ENCODE assay signal across 26 cellular contexts in the genomic region with DNA sequence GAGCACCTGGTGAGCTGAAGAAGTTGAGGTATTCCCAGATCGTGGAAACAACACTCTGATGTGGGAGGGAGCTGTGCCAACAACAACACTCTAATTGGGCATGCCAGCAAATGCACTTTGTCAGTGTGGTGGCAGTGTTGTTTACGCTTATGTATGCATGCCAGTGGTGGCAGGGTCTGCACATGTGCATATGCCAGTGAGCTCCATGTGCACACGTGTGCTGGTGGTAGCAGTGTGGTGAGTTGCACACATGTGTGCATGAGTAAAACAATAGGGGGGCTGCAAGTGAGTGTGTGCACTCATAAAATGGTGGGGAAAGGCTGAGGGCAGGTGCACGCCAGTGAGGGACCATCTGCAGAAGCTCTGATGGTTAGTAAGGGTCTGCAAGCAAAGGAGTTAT.
A peak's percentile ranks its signal among the peaks of the same experiment; 100 is the strongest.
DNase-seq lines count a peak whose midpoint lies in the region; ATAC-seq, FAIRE-seq and TF ChIP-seq lines count a peak whose summit lies in the region.
"Had no signal": no experiment of that assay in that cellular context is flagged by ENCODE, and none has a peak within 500 bp of the region (broad histone marks: within the 10 kb centered on the region; RNA-seq: fewer than 3 reads in every experiment).

No MANE protein-coding gene starts in this region.

- no peaks in the 10 kb centered on the region for H3K79me2 ChIP-seq in HepG2 (ENCODE audit: insufficient read depth, low read length)
- no peaks in the 10 kb centered on the region for H3K79me2 ChIP-seq in H1 (ENCODE audit: control insufficient read depth in 1 of 2, insufficient read depth in 2 of 2, low read length in 2 of 2)

- H3K9me3 Mint-ChIP-seq in activated T-cell treated with anti-CD3 and anti-CD28 coated beads, Interleukin-2, amount 50 U/mL, for 24 hours = peaks cover 17% of the 10 kb centered on the region

- POLR2A ChIA-PET in HepG2 (lab: Yijun Ruan, JAX) (no interaction called here), H1 (lab: Charles Lee; ENCODE audit: partially characterized antibody) (no interaction called here)

- H3K27ac Mint-ChIP-seq in activated T-cell treated with anti-CD3 and anti-CD28 coated beads, Interleukin-2, amount 50 U/mL, for 24 hours = no peak overlapping the region
- H3K27ac Mint-ChIP-seq: B cell; CD4-positive, alpha-beta T cell; CD8-positive, alpha-beta T cell had no signal

- H3K27ac ChIP-seq in HepG2 (ENCODE audit: extremely low read length, insufficient read depth, low read length) = no peak overlapping the region
- H3K27ac ChIP-seq in right lobe of liver = no peak overlapping the region
- H3K27ac ChIP-seq in H1 (ENCODE audit: low read depth, low read length) = no peak overlapping the region
- H3K27ac ChIP-seq in skeletal muscle tissue (ENCODE audit: low read depth, low read length) = no peak overlapping the region
- H3K27ac ChIP-seq: 22Rv1; A549; BLaER1 treated with 17β-estradiol and CSF1 and Interleukin-3, amounts not matched to agents 10 nM and 100 nM; C4-2B had no signal

- no peak overlapping the region for H2BK5ac ChIP-seq in H1 (ENCODE audit: low read depth, low read length)

- in situ Hi-C loops in HepG2 (cut with HindIII; ENCODE audit: extremely low pct_ligation_motif_present, low pct_unique_long_range_greater_than_20kb) = no loop called here

- no peaks in the 10 kb centered on the region for H3K79me1 ChIP-seq in H1 (ENCODE audit: low read depth, low read length)

- no peak overlapping the region for H4K5ac ChIP-seq in H1 (ENCODE audit: insufficient read length, low read depth, low read length)

- H3K4me1 ChIP-seq in HepG2 (ENCODE audit: insufficient read depth, low read length) = no peaks in the 10 kb centered on the region
- no peaks in the 10 kb centered on the region for H3K4me1 ChIP-seq in right lobe of liver
- no peaks in the 10 kb centered on the region for H3K4me1 ChIP-seq in H1 (replicated peaks in 1 of 4; ENCODE audit: control insufficient read depth in 3 of 4, insufficient read depth in 4 of 4, low read length in 3 of 4)
- no peaks in the 10 kb centered on the region for H3K4me1 ChIP-seq in skeletal muscle tissue (ENCODE audit: control insufficient read depth in 3 of 3, insufficient read depth in 3 of 3, low read length in 3 of 3)
- H3K4me1 ChIP-seq: A549; BLaER1 treated with 17β-estradiol and CSF1 and Interleukin-3, amounts not matched to agents 10 nM and 100 nM; Caco-2 had no signal

- no peaks in the 10 kb centered on the region for H3K36me3 Mint-ChIP-seq in activated T-cell treated with anti-CD3 and anti-CD28 coated beads, Interleukin-2, amount 50 U/mL, for 24 hours (ENCODE audit: low read depth)
- H3K36me3 Mint-ChIP-seq: CD8-positive, alpha-beta T cell had no signal

- CTCF ChIA-PET in HepG2 (lab: Yijun Ruan, JAX; ENCODE audit: low intra/inter-chr PET ratio, low total read pairs) = no interaction called here
- CTCF ChIA-PET in H1 (lab: Charles Lee; ENCODE audit: partially characterized antibody) = interaction anchor here (0.8 to 1.2 kb wide), 3 partner anchors 8 to 124 kb away, joined by 3 to 4 read pairs (median 4); no protein-coding TSS in a partner anchor

- H2AK5ac ChIP-seq in H1 (ENCODE audit: low read depth, low read length) = no peak overlapping the region

- H2BK12ac ChIP-seq in H1 (ENCODE audit: low read depth, low read length) = no peak overlapping the region; the same call in 1 of the 2 replicates

- DNase-seq in HepG2 (ENCODE audit: low spot score) = no peak
- DNase-seq in right lobe of liver = no peak
- no peak for DNase-seq in H1 (ENCODE audit: low read depth in 1 of 2, low spot score in 2 of 2)
- no peak for DNase-seq in activated T-cell treated with anti-CD3 and anti-CD28 coated beads, Interleukin-2, amount 50 U/mL, for 24 hours
- DNase-seq: AML-193; Caco-2; Calu3; CD4-positive, alpha-beta T cell; CD8-positive, alpha-beta T cell; DMS 273 treated with DMSO at 0.1 percent for 48 hours; DMS153; DMS53; DMS79; DND-41; EL; GDM1 had no signal

- no peak overlapping the region for H3K4me3 Mint-ChIP-seq in activated T-cell treated with anti-CD3 and anti-CD28 coated beads, Interleukin-2, amount 50 U/mL, for 24 hours
- H3K4me3 Mint-ChIP-seq: B cell; CD4-positive, alpha-beta T cell; CD8-positive, alpha-beta T cell had no signal

- no peak overlapping the region for H4K91ac ChIP-seq in H1 (replicated peaks; ENCODE audit: insufficient read length, low read length)

- H3K4me2 ChIP-seq in HepG2 (ENCODE audit: low read depth, low read length) = no peak overlapping the region
- H3K4me2 ChIP-seq in H1 (ENCODE audit: insufficient read depth in 1 of 2, low read depth in 2 of 2, low read length in 2 of 2) = no peak overlapping the region
- H3K4me2 ChIP-seq: A549; BLaER1 treated with 17β-estradiol and CSF1 and Interleukin-3, amounts not matched to agents 10 nM and 100 nM had no signal

- no peaks in the 10 kb centered on the region for H3K23me2 ChIP-seq in H1 (ENCODE audit: low read depth, low read length)

- H2BK120ac ChIP-seq in H1 (replicated peaks; ENCODE audit: low read depth, low read length) = no peak overlapping the region

- no peaks in the 10 kb centered on the region for H4K20me1 ChIP-seq in HepG2 (ENCODE audit: insufficient read depth, low read length)
- H4K20me1 ChIP-seq in H1 (replicated peaks in 1 of 2; ENCODE audit: control insufficient read depth in 1 of 2, insufficient read depth in 2 of 2, low read length in 2 of 2) = no peaks in the 10 kb centered on the region
- H4K20me1 ChIP-seq: BLaER1 treated with 17β-estradiol and CSF1 and Interleukin-3, amounts not matched to agents 10 nM and 100 nM had no signal

- intact Hi-C loops in HepG2 (cut with micrococcal nuclease; ENCODE audit: unreplicated experiment) (no loop called here), right lobe of liver (cut with DNase I) (no loop called here)

- TF ChIP-seq RAD21 in HepG2 (CRISPR knock-in tag; IDR thresholded peaks at IDR 0.05) (no peak), H1 (IDR thresholded peaks at IDR 0.05 in 1 of 2, conservative IDR thresholded peaks at IDR 0.05 in 1 of 2; ENCODE audit: low read depth in 2 of 2, low read length in 2 of 2) (no peak)

- no peak overlapping the region for H2BK20ac ChIP-seq in H1 (ENCODE audit: low read length)

- TF ChIP-seq POLR2A in HepG2 (IDR thresholded peaks at IDR 0.05; ENCODE audit: insufficient read depth in 1 of 2, low read depth in 2 of 2, low read length in 2 of 2) = no peak
- no peak for TF ChIP-seq POLR2A in right lobe of liver (IDR thresholded peaks at IDR 0.05)
- no peak for TF ChIP-seq POLR2A in H1 (IDR thresholded peaks at IDR 0.05; ENCODE audit: control extremely low read depth in 1 of 2, low read depth in 2 of 2, low read length in 2 of 2)

- TF ChIP-seq EP300 in HepG2 (IDR thresholded peaks at IDR 0.05; ENCODE audit: low read depth in 2 of 2, low read length in 2 of 2) (no peak), HepG2 (CRISPR knock-in tag; IDR thresholded peaks at IDR 0.05; ENCODE audit: borderline replicate concordance) (no peak), H1 (IDR thresholded peaks at IDR 0.05; ENCODE audit: borderline replicate concordance in 1 of 2, low read depth in 2 of 2, low read length in 2 of 2) (no peak)

- no peak overlapping the region for H4K8ac ChIP-seq in H1 (ENCODE audit: extremely low read depth, insufficient read depth, low read length)

- no peaks in the 10 kb centered on the region for H3K36me3 ChIP-seq in HepG2 (replicated peaks in 1 of 2; ENCODE audit: control insufficient read depth in 1 of 2, insufficient read depth in 2 of 2, low read length in 2 of 2)
- H3K36me3 ChIP-seq in right lobe of liver = no peaks in the 10 kb centered on the region
- H3K36me3 ChIP-seq in H1 (ENCODE audit: control insufficient read depth in 2 of 4, insufficient read depth in 4 of 4, low read length in 3 of 4) = no peaks in the 10 kb centered on the region
- no peaks in the 10 kb centered on the region for H3K36me3 ChIP-seq in skeletal muscle tissue (ENCODE audit: control insufficient read depth in 3 of 3, insufficient read depth in 3 of 3, low read length in 3 of 3)
- H3K36me3 ChIP-seq: BLaER1 treated with 17β-estradiol and CSF1 and Interleukin-3, amounts not matched to agents 10 nM and 100 nM had no signal

- H3K23ac ChIP-seq in H1 (ENCODE audit: insufficient read length) = no peak overlapping the region

- no peak overlapping the region for H3K14ac ChIP-seq in H1 (ENCODE audit: insufficient read length)

- H2AFZ ChIP-seq in HepG2 (ENCODE audit: low read length) (no peak overlapping the region), H1 (ENCODE audit: low read length) (no peak overlapping the region; the same call in 1 of the 2 replicates)

- no peak overlapping the region for H3K56ac ChIP-seq in H1 (replicated peaks; ENCODE audit: insufficient read length, low read depth, low read length)

- H3K4me1 Mint-ChIP-seq in activated T-cell treated with anti-CD3 and anti-CD28 coated beads, Interleukin-2, amount 50 U/mL, for 24 hours (ENCODE audit: low read depth) = no peaks in the 10 kb centered on the region
- H3K4me1 Mint-ChIP-seq: B cell had no signal

- FAIRE-seq in HepG2 (lab: Jason Lieb, UNC) (no peak), H1 (lab: Jason Lieb, UNC) (no peak)
- FAIRE-seq: A549, GM12878, GM12892, GM18507 had no signal

- H3K9me3 ChIP-seq in HepG2 (ENCODE audit: low read length) = peaks cover 82% of the 10 kb centered on the region
- peaks cover 0 to 6% (median 0%) of the 10 kb centered on the region in 4 donors for H3K9me3 ChIP-seq in right lobe of liver
- H3K9me3 ChIP-seq in H1 (ENCODE audit: insufficient read depth in 2 of 2, low read depth in 1 of 2, low read length in 1 of 2) = no peaks in the 10 kb centered on the region; a peak in 1 of 4 replicates
- peaks cover 0 to under 1% (median 0%) of the 10 kb centered on the region in 3 donors for H3K9me3 ChIP-seq in skeletal muscle tissue (ENCODE audit: control insufficient read depth in 3 of 3, low read length in 3 of 3)
- H3K9me3 ChIP-seq: A549, Caco-2 had no signal

- H3K27me3 ChIP-seq in HepG2 (ENCODE audit: control insufficient read depth in 1 of 2, insufficient read depth in 2 of 2, low read length in 2 of 2) (no peaks in the 10 kb centered on the region), right lobe of liver (no peaks in the 10 kb centered on the region), H1 (replicated peaks in 1 of 4; ENCODE audit: control insufficient read depth in 3 of 4, extremely low read depth in 1 of 4, insufficient read depth in 3 of 4, low read length in 3 of 4) (no peaks in the 10 kb centered on the region), skeletal muscle tissue (ENCODE audit: control insufficient read depth in 3 of 3, insufficient read depth in 3 of 3, low read length in 3 of 3) (no peaks in the 10 kb centered on the region)
- H3K27me3 ChIP-seq: BLaER1 treated with 17β-estradiol and CSF1 and Interleukin-3, amounts not matched to agents 10 nM and 100 nM had no signal

- BruUV-seq in HepG2 (replicated peaks; lab: Mats Ljungman, UMichigan) = no TSS peak

- no peak for ATAC-seq in HepG2
- no peak for ATAC-seq in right lobe of liver
- ATAC-seq in HG03135 (IDR thresholded peaks at IDR 0.05; ENCODE audit: unreplicated experiment) = no peak
- ATAC-seq: A549; CD8-positive, alpha-beta T cell; GM12878 had no signal

- H3K9ac ChIP-seq in HepG2 (ENCODE audit: insufficient read depth, low read depth, low read length) (no peak overlapping the region), H1 (replicated peaks in 1 of 4; ENCODE audit: extremely low read depth in 1 of 4, low read depth in 3 of 4, low read length in 3 of 4) (no peak overlapping the region), skeletal muscle tissue (ENCODE audit: low read depth in 1 of 3, low read length in 3 of 3) (no peak overlapping the region)
- H3K9ac ChIP-seq: BLaER1 treated with 17β-estradiol and CSF1 and Interleukin-3, amounts not matched to agents 10 nM and 100 nM had no signal

- TF ChIP-seq CTCF in HepG2 (CRISPR knock-in tag; IDR thresholded peaks at IDR 0.05) = no peak
- TF ChIP-seq CTCF in right lobe of liver (IDR thresholded peaks at IDR 0.05) = no peak
- no peak for TF ChIP-seq CTCF in H1 (IDR thresholded peaks at IDR 0.05; ENCODE audit: control extremely low read depth in 1 of 3, insufficient read depth in 1 of 3, low read depth in 1 of 3, low read length in 3 of 3)

- no peaks in the 10 kb centered on the region for H3K27me3 Mint-ChIP-seq in activated T-cell treated with anti-CD3 and anti-CD28 coated beads, Interleukin-2, amount 50 U/mL, for 24 hours
- H3K27me3 Mint-ChIP-seq: B cell; CD4-positive, alpha-beta T cell had no signal

- no peak overlapping the region for H3K18ac ChIP-seq in H1 (ENCODE audit: extremely low read depth, low read length)

- H3K4me3 ChIP-seq in HepG2 (replicated peaks in 1 of 3; ENCODE audit: insufficient read depth in 1 of 3, low read depth in 2 of 3, low read length in 3 of 3) = no peak overlapping the region
- no peak overlapping the region for H3K4me3 ChIP-seq in right lobe of liver
- H3K4me3 ChIP-seq in H1 (ENCODE audit: extremely low read depth in 1 of 4, insufficient read depth in 2 of 4, low read depth in 3 of 4, low read length in 4 of 4) = no peak overlapping the region
- H3K4me3 ChIP-seq in skeletal muscle tissue (ENCODE audit: low read length in 3 of 3) = peak overlapping the region in 2 of 3 donors; percentile 7 to 8
- H3K4me3 ChIP-seq: A549; BLaER1 treated with 17β-estradiol and CSF1 and Interleukin-3, amounts not matched to agents 10 nM and 100 nM; GM12878 had no signal

- WGBS in HepG2 (ENCODE audit: low lambda C conversion rate) = 0% methylated on average over 2 of the region's 4 CpGs
- 74% methylated on average over 3 of the region's 4 CpGs for WGBS in right lobe of liver (ENCODE audit: insufficient coverage, low coverage, low lambda C conversion rate, missing lambda C conversion rate)
- WGBS in H1 (ENCODE audit: extremely low coverage in 1 of 2, insufficient coverage in 1 of 2, insufficient read length in 1 of 2, insufficient replicate concordance in 2 of 2, low coverage in 1 of 2, low lambda C conversion rate in 2 of 2, missing lambda C conversion rate in 1 of 2), 2 experiments = 81% methylated on average over 4 of the region's 4 CpGs; no CpG with 5 or more reads in 1 of the 2 experiments

- H3K4ac ChIP-seq in H1 (replicated peaks; ENCODE audit: insufficient read length, low read depth, low read length) = peak overlapping the region; percentile 16

- H2BK15ac ChIP-seq in H1 (ENCODE audit: low read length) = no peak overlapping the region

Comparison
In these comparisons a context has a peak if more than half of its experiments do, and no peak if none do; other contexts are left out.
1. H3K4me3 ChIP-seq: peak in skeletal muscle tissue (2 of 3); none in HepG2 (0 of 3), right lobe of liver (0 of 3) and H1 (0 of 4).